In the genomic region with DNA sequence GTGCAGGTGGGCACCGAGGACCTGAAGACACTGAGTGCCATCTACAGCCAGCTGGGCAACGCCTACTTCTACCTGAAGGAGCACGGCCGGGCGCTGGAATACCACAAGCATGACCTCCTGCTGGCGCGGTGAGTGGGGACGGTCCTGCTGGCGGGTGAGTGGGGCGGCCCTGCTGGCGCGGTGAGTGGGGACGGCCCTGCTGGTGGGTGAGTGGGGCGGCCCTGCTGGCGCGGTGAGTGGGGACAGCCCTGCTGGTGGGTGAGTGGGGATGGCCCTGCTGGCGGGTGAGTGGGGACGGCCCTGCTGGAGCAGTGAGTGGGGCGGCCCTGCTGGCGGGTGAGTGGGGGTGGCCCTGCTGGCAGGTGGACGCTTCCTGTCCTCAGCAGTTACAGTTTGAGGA, we compare ENCODE assay signal across 22 cellular contexts. TPM values are rescaled to one million over a fixed set of nuclear protein-coding genes. Genes with fewer than 3 reads are reported as not detected.
DNase-seq lines count a peak whose midpoint lies in the region; ATAC-seq, FAIRE-seq and TF ChIP-seq lines count a peak whose summit lies in the region.
"Had no signal": no experiment of that assay in that cellular context is flagged by ENCODE, and none has a peak within 500 bp of the region (broad histone marks: within the 10 kb centered on the region; RNA-seq: fewer than 3 reads in every experiment).

No MANE protein-coding gene starts in this region.

- no peak overlapping the region for H2BK12ac ChIP-seq in H1 (ENCODE audit: low read depth, low read length)

- H3K4me3 Mint-ChIP-seq in T-cell: no peak overlapping the region
- H3K4me3 Mint-ChIP-seq: B cell; CD4-positive, CD25-positive, alpha-beta regulatory T cell; CD8-positive, alpha-beta T cell; GM23338 had no signal

- H4K20me1 ChIP-seq in H1 (replicated peaks in 1 of 2; ENCODE audit: control insufficient read depth in 1 of 2, insufficient read depth in 2 of 2, low read length in 2 of 2): peaks cover 0 to 5% of the 10 kb centered on the region in 2 experiments

- 0 out of 2 replicates have a peak, but pooled peaks cover 2% of the 10 kb centered on the region for H3K79me1 ChIP-seq in H1 (ENCODE audit: low read depth, low read length)

- no peak overlapping the region for H3K4me2 ChIP-seq in H1 (ENCODE audit: insufficient read depth in 1 of 2, low read depth in 2 of 2, low read length in 2 of 2)
- H3K4me2 ChIP-seq: BLaER1, GM23338 had no signal

- H3K23me2 ChIP-seq in H1 (ENCODE audit: low read depth, low read length): no peaks in the 10 kb centered on the region

- DNase-seq in right cardiac atrium (peak in 2 of 3 donors; percentile 63), left cardiac atrium (no peak), H1 (ENCODE audit: low read depth in 1 of 2, low spot score in 2 of 2) (no peak), GM12891 (ENCODE audit: insufficient read length, low spot score) (no peak), T-cell (no peak)
- DNase-seq: Caco-2; CD4-positive, CD25-positive, alpha-beta regulatory T cell; CD8-positive, alpha-beta T cell; DMS153; DND-41 had no signal

- H3K27me3 ChIP-seq in right cardiac atrium (ENCODE audit: control insufficient read depth, insufficient read depth) (no peaks in the 10 kb centered on the region), H1 (replicated peaks in 1 of 4; ENCODE audit: control insufficient read depth in 3 of 4, extremely low read depth in 1 of 4, insufficient read depth in 3 of 4, low read length in 3 of 4) (no peaks in the 10 kb centered on the region)
- H3K27me3 ChIP-seq: BLaER1 had no signal

- no peak overlapping the region for H3K27ac Mint-ChIP-seq in T-cell
- H3K27ac Mint-ChIP-seq: B cell; CD4-positive, CD25-positive, alpha-beta regulatory T cell; CD8-positive, alpha-beta T cell; GM23338 had no signal

- H3K4ac ChIP-seq in H1 (replicated peaks; ENCODE audit: insufficient read length, low read depth, low read length): no peak overlapping the region

- no peak overlapping the region for H3K9ac ChIP-seq in H1 (replicated peaks in 1 of 4; ENCODE audit: extremely low read depth in 1 of 4, low read depth in 3 of 4, low read length in 3 of 4)
- H3K9ac ChIP-seq: BLaER1 had no signal

- no peaks in the 10 kb centered on the region for H3K9me3 ChIP-seq in right cardiac atrium (ENCODE audit: control insufficient read depth, low read length)
- no peaks in the 10 kb centered on the region for H3K9me3 ChIP-seq in HEK293 (ENCODE audit: control insufficient read depth, insufficient read depth, low read depth, low read length)
- H3K9me3 ChIP-seq in H1 (ENCODE audit: insufficient read depth in 2 of 2, low read depth in 1 of 2, low read length in 1 of 2): no peaks in the 10 kb centered on the region
- H3K9me3 ChIP-seq: BLaER1, Caco-2, HAP-1 had no signal

- TF ChIP-seq POLR2A in H1 (IDR thresholded peaks at IDR 0.05; ENCODE audit: control extremely low read depth in 1 of 2, low read depth in 2 of 2, low read length in 2 of 2) (no peak), GM12891 (IDR thresholded peaks at IDR 0.05; ENCODE audit: low read depth, low read length) (no peak)

- H3K18ac ChIP-seq in H1 (ENCODE audit: extremely low read depth, low read length): no peak overlapping the region

- H2BK20ac ChIP-seq in H1 (ENCODE audit: low read length): no peak overlapping the region

- no peak overlapping the region for H3K56ac ChIP-seq in H1 (replicated peaks; ENCODE audit: insufficient read length, low read depth, low read length)

- ATAC-seq in right cardiac atrium: no peak
- ATAC-seq in left cardiac atrium: no peak
- ATAC-seq in T-cell (replicated peaks in 1 of 4): no peak
- ATAC-seq: CD8-positive, alpha-beta T cell; GM23338 had no signal

- TF ChIP-seq EP300 in H1 (IDR thresholded peaks at IDR 0.05; ENCODE audit: borderline replicate concordance in 1 of 2, low read depth in 2 of 2, low read length in 2 of 2): no peak

- TF ChIP-seq RAD21 in H1 (IDR thresholded peaks at IDR 0.05 in 1 of 2, conservative IDR thresholded peaks at IDR 0.05 in 1 of 2; ENCODE audit: low read depth in 2 of 2, low read length in 2 of 2): no peak

- H3K36me3 ChIP-seq in HEK293 (ENCODE audit: control insufficient read depth in 2 of 2, insufficient read depth in 1 of 2, low read length in 2 of 2) (peaks cover 0 to 54% of the 10 kb centered on the region in 2 experiments; a peak in 1 of 3 replicates), H1 (ENCODE audit: control insufficient read depth in 2 of 4, insufficient read depth in 4 of 4, low read length in 3 of 4) (peaks cover 0 to 4% (median 0%) of the 10 kb centered on the region in 4 experiments; a peak in 2 of 8 replicates)
- H3K36me3 ChIP-seq: HAP-1 had no signal

- no peak overlapping the region for H3K4me3 ChIP-seq in right cardiac atrium (ENCODE audit: low read length)
- H3K4me3 ChIP-seq in HEK293 (ENCODE audit: low read depth, low read length): no peak overlapping the region
- no peak overlapping the region for H3K4me3 ChIP-seq in H1 (ENCODE audit: extremely low read depth in 1 of 4, insufficient read depth in 2 of 4, low read depth in 3 of 4, low read length in 4 of 4)
- H3K4me3 ChIP-seq: BLaER1, GM23338, HAP-1 had no signal

- H3K14ac ChIP-seq in H1 (ENCODE audit: insufficient read length): no peak overlapping the region

- no peak overlapping the region for H3K27ac ChIP-seq in right cardiac atrium (ENCODE audit: low read length)
- H3K27ac ChIP-seq in HEK293 (ENCODE audit: extremely low read depth, low read depth, low read length): no peak overlapping the region
- H3K27ac ChIP-seq in H1 (ENCODE audit: low read depth, low read length): no peak overlapping the region
- H3K27ac ChIP-seq: 22Rv1, BLaER1, C4-2B had no signal

- H3K79me2 ChIP-seq in H1 (ENCODE audit: control insufficient read depth in 1 of 2, insufficient read depth in 2 of 2, low read length in 2 of 2): no peaks in the 10 kb centered on the region

- no peak overlapping the region for H2AFZ ChIP-seq in H1 (ENCODE audit: low read length)
- H2AFZ ChIP-seq: GM23338 had no signal

- TF ChIP-seq CTCF in HEK293 (tag by site-specific recombination; IDR thresholded peaks at IDR 0.05) (no peak), H1 (IDR thresholded peaks at IDR 0.05; ENCODE audit: control extremely low read depth in 1 of 3, insufficient read depth in 1 of 3, low read depth in 1 of 3, low read length in 3 of 3) (no peak)

- no peak overlapping the region for H2BK120ac ChIP-seq in H1 (replicated peaks; ENCODE audit: low read depth, low read length)

- H3K4me1 ChIP-seq in right cardiac atrium (ENCODE audit: control insufficient read depth, insufficient read depth, low read length) (no peaks in the 10 kb centered on the region), HEK293 (ENCODE audit: control insufficient read depth, insufficient read depth, low read length) (no peaks in the 10 kb centered on the region), H1 (replicated peaks in 1 of 4; ENCODE audit: control insufficient read depth in 3 of 4, insufficient read depth in 4 of 4, low read length in 3 of 4) (0 out of 7 replicates have a peak, but pooled peaks cover 0 to 6% (median 0%) of the 10 kb centered on the region in 4 experiments)
- H3K4me1 ChIP-seq: Caco-2, HAP-1 had no signal

- H3K36me3 Mint-ChIP-seq in T-cell: no peaks in the 10 kb centered on the region
- H3K36me3 Mint-ChIP-seq: CD4-positive, CD25-positive, alpha-beta regulatory T cell; CD8-positive, alpha-beta T cell had no signal

- FAIRE-seq in H1 (lab: Jason Lieb, UNC): no peak
- FAIRE-seq in GM12891 (lab: Jason Lieb, UNC): no peak
- FAIRE-seq: A204.1, G401.6, GM19239, H54 had no signal

- no peak overlapping the region for H4K91ac ChIP-seq in H1 (replicated peaks; ENCODE audit: insufficient read length, low read length)

- H2AK5ac ChIP-seq in H1 (ENCODE audit: low read depth, low read length): no peak overlapping the region

- H3K27me3 Mint-ChIP-seq in T-cell: no peaks in the 10 kb centered on the region
- H3K27me3 Mint-ChIP-seq: B cell; CD4-positive, CD25-positive, alpha-beta regulatory T cell had no signal

- CTCF ChIA-PET in HEK293 (lab: Yijun Ruan, JAX) (interaction anchor here (0.6 kb wide), 1 partner anchor 1809 kb away, joined by 3 read pairs; no protein-coding TSS in a partner anchor), H1 (lab: Charles Lee; ENCODE audit: partially characterized antibody) (interaction anchor here (0.9 to 3.7 kb wide), 8 partner anchors 11 to 153 kb away, joined by 3 to 20 read pairs (median 4); partner anchors contain the start of gene DNLZ), T-cell (lab: Charles Lee) (no interaction called here)

- no peak overlapping the region for H2BK15ac ChIP-seq in H1 (ENCODE audit: low read length)

- no peaks in the 10 kb centered on the region for H3K9me3 Mint-ChIP-seq in T-cell
- H3K9me3 Mint-ChIP-seq: CD4-positive, CD25-positive, alpha-beta regulatory T cell; CD8-positive, alpha-beta T cell; GM23338 had no signal

- no peak overlapping the region for H4K5ac ChIP-seq in H1 (ENCODE audit: insufficient read length, low read depth, low read length)

- peak overlapping the region; percentile 14; the same call in 1 of the 2 replicates for H4K8ac ChIP-seq in H1 (ENCODE audit: extremely low read depth, insufficient read depth, low read length)

- WGBS in right cardiac atrium: 96% methylated on average over 21 of the region's 21 CpGs
- WGBS in H1 (ENCODE audit: extremely low coverage in 1 of 2, insufficient coverage in 1 of 2, insufficient read length in 1 of 2, insufficient replicate concordance in 2 of 2, low coverage in 1 of 2, low lambda C conversion rate in 2 of 2, missing lambda C conversion rate in 1 of 2), 2 experiments: 91% methylated on average over 15 of the region's 21 CpGs; no CpG with 5 or more reads in 1 of the 2 experiments

- H3K23ac ChIP-seq in H1 (ENCODE audit: insufficient read length): no peak overlapping the region

- POLR2A ChIA-PET in HEK293 (lab: Yijun Ruan, JAX) (no interaction called here), H1 (lab: Charles Lee; ENCODE audit: partially characterized antibody) (interaction anchor here (0.9 to 1.4 kb wide), 3 partner anchors 8 to 387 kb away, joined by 3 to 4 read pairs (median 3); no protein-coding TSS in a partner anchor), T-cell (lab: Charles Lee) (no interaction called here)

- no peak overlapping the region for H2BK5ac ChIP-seq in H1 (ENCODE audit: low read depth, low read length)

- H3K4me1 Mint-ChIP-seq in T-cell: no peaks in the 10 kb centered on the region
- H3K4me1 Mint-ChIP-seq: CD4-positive, CD25-positive, alpha-beta regulatory T cell; GM23338 had no signal

- intact Hi-C loops in right cardiac atrium (cut with DNase I) (no loop called here), left cardiac atrium (cut with DNase I) (no loop called here)

RNA-seq across cellular contexts. Expression of gene GPSM1, which starts 7.2 kb away (rescaled TPM):
- 10 to 100 TPM; 46.3 to 90.6 (median 71.6) TPM for total RNA-seq in right cardiac atrium
- polyA plus RNA-seq in right cardiac atrium: 73.3 TPM
- total RNA-seq in left cardiac atrium: 10 to 100 TPM; 55.6 to 58.6 TPM
- total RNA-seq in H1 (2021; fragmentation: NEBNext Ultra II Directional; extraction: Animal tissue kit (Norgen Biotek cat#: 25700)): 15.7 and 18.0 TPM in 2 replicates
- 12.8 and 19.8 TPM in 2 replicates for polyA plus RNA-seq in H1 (2011; rRNA removed)
- polyA plus RNA-seq in H1 (2011; cell fraction: cytosol; rRNA removed): 13.8 TPM
- polyA plus RNA-seq in H1 (2011; cell fraction: nucleus; rRNA removed): 39.2 TPM
- 9.3 to 15.2 TPM (median 14.5 TPM) in 4 replicates for polyA plus RNA-seq in H1 (2012, experiment 1 of 2)
- 12.0 TPM for polyA plus RNA-seq in H1 (2012, experiment 2 of 2)
- 14.4 TPM for polyA plus RNA-seq in H1 (2013, experiment 1 of 2)
- polyA plus RNA-seq in H1 (2013, experiment 2 of 2): 13.9 TPM
- 3.5 and 4.2 TPM in 2 replicates for polyA minus RNA-seq in H1 (2011; rRNA and poly(A)+ RNA removed)
- 12.7 TPM for polyA minus RNA-seq in H1 (2011; cell fraction: cytosol; rRNA and poly(A)+ RNA removed)
- polyA minus RNA-seq in H1 (2011; cell fraction: nucleus; rRNA and poly(A)+ RNA removed): 11.2 TPM
- 0.04 TPM for polyA plus RNA-seq in GM12891 (2012; ENCODE audit: low read depth, missing spikeins)
- 10 to 100 TPM in 2 of 5 donors, 1 to 10 TPM in 3; 8.6 to 11.5 (median 9.7) TPM for total RNA-seq in T-cell

RNA-seq across cellular contexts. Expression of gene DNLZ, which starts 29.0 kb away (rescaled TPM):
- total RNA-seq in right cardiac atrium (10 to 100 TPM; 15.2 to 24.9 (median 22.2) TPM), left cardiac atrium (10 to 100 TPM; 23.2 to 30.6 TPM), T-cell (10 to 100 TPM; 20.4 to 46.8 (median 36.3) TPM)
- polyA plus RNA-seq in right cardiac atrium (17.1 TPM), H1 (2011; rRNA removed) (11.6 and 13.6 TPM in 2 replicates)
- 17.9 and 19.0 TPM in 2 replicates for total RNA-seq in H1 (2021; fragmentation: NEBNext Ultra II Directional; extraction: Animal tissue kit (Norgen Biotek cat#: 25700))
- polyA plus RNA-seq in H1 (2011; cell fraction: cytosol; rRNA removed): 19.7 TPM
- 13.9 TPM for polyA plus RNA-seq in H1 (2011; cell fraction: nucleus; rRNA removed)
- 6.2 to 15.0 TPM (median 13.2 TPM) in 4 replicates for polyA plus RNA-seq in H1 (2012, experiment 1 of 2)
- 11.1 TPM for polyA plus RNA-seq in H1 (2012, experiment 2 of 2)
- polyA plus RNA-seq in H1 (2013, experiment 1 of 2): 14.6 TPM
- 15.8 TPM for polyA plus RNA-seq in H1 (2013, experiment 2 of 2)
- 0.61 and 1.1 TPM in 2 replicates for polyA minus RNA-seq in H1 (2011; rRNA and poly(A)+ RNA removed)
- 3.7 TPM for polyA minus RNA-seq in H1 (2011; cell fraction: cytosol; rRNA and poly(A)+ RNA removed)
- 10.4 TPM for polyA minus RNA-seq in H1 (2011; cell fraction: nucleus; rRNA and poly(A)+ RNA removed)
- 12.1 TPM for polyA plus RNA-seq in GM12891 (2012; ENCODE audit: low read depth, missing spikeins)

RNA-seq across cellular contexts. Expression of gene CCDC187, which starts 30.6 kb away (rescaled TPM):
- total RNA-seq in right cardiac atrium: not detected
- not detected for polyA plus RNA-seq in right cardiac atrium
- not detected for total RNA-seq in left cardiac atrium
- total RNA-seq in H1 (2021; fragmentation: NEBNext Ultra II Directional; extraction: Animal tissue kit (Norgen Biotek cat#: 25700)): not detected in 2 replicates
- 0.02 TPM in 2 replicates for polyA plus RNA-seq in H1 (2011; rRNA removed)
- 0.01 TPM for polyA plus RNA-seq in H1 (2011; cell fraction: cytosol; rRNA removed)
- polyA plus RNA-seq in H1 (2011; cell fraction: nucleus; rRNA removed): 0.07 TPM
- 0.03 TPM in 2 of 4 replicates, not detected in the others for polyA plus RNA-seq in H1 (2012, experiment 1 of 2)
- polyA plus RNA-seq in H1 (2012, experiment 2 of 2): 0.03 TPM
- 0.02 TPM for polyA plus RNA-seq in H1 (2013, experiment 1 of 2)
- polyA plus RNA-seq in H1 (2013, experiment 2 of 2): under 0.01 TPM
- polyA minus RNA-seq in H1 (2011; rRNA and poly(A)+ RNA removed): 0.06 TPM in 1 of 2 replicates, not detected in the other
- polyA minus RNA-seq in H1 (2011; cell fraction: cytosol; rRNA and poly(A)+ RNA removed): not detected
- polyA minus RNA-seq in H1 (2011; cell fraction: nucleus; rRNA and poly(A)+ RNA removed): not detected
- polyA plus RNA-seq in GM12891 (2012; ENCODE audit: low read depth, missing spikeins): 0.03 TPM
- total RNA-seq in T-cell: under 1 TPM in 4 of 5 donors, not detected in 1; 0.07 to 0.20 (median 0.09) TPM
- total RNA-seq: CD4-positive, CD25-positive, alpha-beta regulatory T cell had no signal
- polyA plus RNA-seq: AG04450; CD4-positive, CD25-positive, alpha-beta regulatory T cell; GM23338 had no signal

RNA-seq across cellular contexts. Expression of gene CARD9, which starts 38.9 kb away (rescaled TPM):
- total RNA-seq in right cardiac atrium: 1 to 10 TPM in 2 of 4 donors, under 1 TPM in 2; 0.76 to 2.1 (median 1.0) TPM
- polyA plus RNA-seq in right cardiac atrium: 0.68 TPM
- total RNA-seq in left cardiac atrium: 1 to 10 TPM in 1 of 2 donors, under 1 TPM in 1; 0.86 to 2.4 TPM
- 0.88 and 1.1 TPM in 2 replicates for total RNA-seq in H1 (2021; fragmentation: NEBNext Ultra II Directional; extraction: Animal tissue kit (Norgen Biotek cat#: 25700))
- polyA plus RNA-seq in H1 (2011; rRNA removed): 0.13 and 0.15 TPM in 2 replicates
- polyA plus RNA-seq in H1 (2011; cell fraction: cytosol; rRNA removed): 0.26 TPM
- polyA plus RNA-seq in H1 (2011; cell fraction: nucleus; rRNA removed): 1.7 TPM
- 0.57 to 0.92 TPM (median 0.67 TPM) in 4 replicates for polyA plus RNA-seq in H1 (2012, experiment 1 of 2)
- polyA plus RNA-seq in H1 (2012, experiment 2 of 2): 0.22 TPM
- 0.10 TPM for polyA plus RNA-seq in H1 (2013, experiment 1 of 2)
- 0.17 TPM for polyA plus RNA-seq in H1 (2013, experiment 2 of 2)
- polyA minus RNA-seq in H1 (2011; rRNA and poly(A)+ RNA removed): 0.07 TPM in 1 of 2 replicates, not detected in the other
- not detected for polyA minus RNA-seq in H1 (2011; cell fraction: cytosol; rRNA and poly(A)+ RNA removed)
- polyA minus RNA-seq in H1 (2011; cell fraction: nucleus; rRNA and poly(A)+ RNA removed): 0.90 TPM
- polyA plus RNA-seq in GM12891 (2012; ENCODE audit: low read depth, missing spikeins): 0.33 TPM
- 1 to 10 TPM in 1 of 5 donors, under 1 TPM in 4; 0.43 to 1.4 (median 0.76) TPM for total RNA-seq in T-cell

Comparison
In these comparisons a context has a peak if more than half of its experiments do, and no peak if none do; other contexts are left out.
1. DNase-seq: peak in right cardiac atrium (2 of 3); none in left cardiac atrium (single experiment), H1 (0 of 2), GM12891 (single experiment) and T-cell (0 of 34).
2. CTCF ChIA-PET loops: an anchor here in HEK293 (0.6 kb wide) and H1 (0.9 to 3.7 kb wide); none called in T-cell.